ENCODE assay signal across 8 cellular contexts in genomic region chr7:1555046-1555812, GRCh38. TPM values are rescaled to one million over a fixed set of nuclear protein-coding genes. Genes with fewer than 3 reads are reported as not detected.
DNase-seq lines count a peak whose midpoint lies in the region; ATAC-seq and TF ChIP-seq lines count a peak whose summit lies in the region.

No MANE protein-coding gene starts in this region.

- WGBS in H9 (ENCODE audit: extremely low coverage, insufficient read length, low lambda C conversion rate) = no CpG with 5 or more reads among the region's 35 CpGs

- H2BK20ac ChIP-seq in H9 (ENCODE audit: low read depth, low read length, poor library complexity, severe bottlenecking) = no peak overlapping the region

- no peaks in the 10 kb centered on the region for H3K23me2 ChIP-seq in H9 (ENCODE audit: insufficient read length, low read depth, low read length, poor library complexity, severe bottlenecking)

- H3K27ac ChIP-seq in epithelial cell of prostate = peak overlapping the region; percentile 94
- no peak overlapping the region for H3K27ac ChIP-seq in H9 (ENCODE audit: insufficient read length, low read depth, low read length)
- no peak overlapping the region for H3K27ac ChIP-seq in naive thymus-derived CD4-positive, alpha-beta T cell (ENCODE audit: low read depth, low read length)

- H3K36me3 Mint-ChIP-seq in progenitor cell of endocrine pancreas (ENCODE audit: insufficient read depth) (no peaks in the 10 kb centered on the region), H9 (ENCODE audit: insufficient read depth in 1 of 3, low read depth in 3 of 3) (no peaks in the 10 kb centered on the region)
- no peaks in the 10 kb centered on the region for H3K36me3 Mint-ChIP-seq in naive thymus-derived CD4-positive, alpha-beta T cell

- H3K14ac ChIP-seq in H9 (ENCODE audit: insufficient read depth, low read length) = no peak overlapping the region; the same call in 1 of the 2 replicates

- no peak overlapping the region for H2BK5ac ChIP-seq in H9 (ENCODE audit: insufficient read length, low read length)

- no peaks in the 10 kb centered on the region for H4K20me1 ChIP-seq in H9 (ENCODE audit: control insufficient read depth, insufficient read depth, insufficient read length)

- H3K4ac ChIP-seq in H9 (ENCODE audit: low read depth, low read length) = no peak overlapping the region

- no peak overlapping the region for H3K4me3 ChIP-seq in naive thymus-derived CD4-positive, alpha-beta T cell (ENCODE audit: low read length)

- intact Hi-C loops in naive thymus-derived CD4-positive, alpha-beta T cell (cut with micrococcal nuclease) = no loop called here

- no peak overlapping the region for H2BK12ac ChIP-seq in H9 (ENCODE audit: insufficient read length, low read depth, low read length)

- no peaks in the 10 kb centered on the region for H3K9me3 Mint-ChIP-seq in progenitor cell of endocrine pancreas (ENCODE audit: low read depth)
- H3K9me3 Mint-ChIP-seq in H9 = no peaks in the 10 kb centered on the region
- no peaks in the 10 kb centered on the region for H3K9me3 Mint-ChIP-seq in naive thymus-derived CD4-positive, alpha-beta T cell

- DNase-seq in G401 (ENCODE audit: low spot score) (peak; percentile 14), NCI-H510A (lab: John Stamatoyannopoulos, UW) (peak; percentile 91), epithelial cell of prostate (ENCODE audit: low read depth, low spot score) (no peak), progenitor cell of endocrine pancreas (ENCODE audit: low spot score, unreplicated experiment) (no peak), NCI-H1048 (lab: John Stamatoyannopoulos, UW) (no peak), H9 (no peak), cortex of kidney (lab: John Stamatoyannopoulos, UW) (no peak)
- no peak for DNase-seq in naive thymus-derived CD4-positive, alpha-beta T cell

- H3K4me2 ChIP-seq in H9 (ENCODE audit: insufficient read depth, insufficient read length, low read length) = no peak overlapping the region

- H3K36me3 ChIP-seq in naive thymus-derived CD4-positive, alpha-beta T cell (ENCODE audit: control insufficient read depth in 2 of 3, insufficient read depth in 3 of 3, low read length in 3 of 3) = no peaks in the 10 kb centered on the region

- H3K4me1 Mint-ChIP-seq in progenitor cell of endocrine pancreas (ENCODE audit: low read depth) (peaks cover 7% of the 10 kb centered on the region), H9 (peaks cover 3 to 18% of the 10 kb centered on the region in 2 experiments)
- H3K4me1 Mint-ChIP-seq in naive thymus-derived CD4-positive, alpha-beta T cell = peaks cover 0 to 4% (median 0%) of the 10 kb centered on the region in 7 donors

- no peaks in the 10 kb centered on the region for H3K79me1 ChIP-seq in H9 (ENCODE audit: insufficient read depth, low read depth, low read length, poor library complexity, severe bottlenecking)

- H3K79me2 ChIP-seq in H9 (ENCODE audit: insufficient read depth, low read length) = no peaks in the 10 kb centered on the region

- H2BK120ac ChIP-seq in H9 (ENCODE audit: low read depth, low read length, poor library complexity, severe bottlenecking) = no peak overlapping the region

- no peaks in the 10 kb centered on the region for H3K27me3 ChIP-seq in H9 (ENCODE audit: insufficient read depth, low read length)
- H3K27me3 ChIP-seq in naive thymus-derived CD4-positive, alpha-beta T cell (ENCODE audit: control insufficient read depth in 2 of 2, insufficient read depth in 2 of 2, low read length in 2 of 2) = no peaks in the 10 kb centered on the region

- no peak overlapping the region for H3K9ac ChIP-seq in H9 (ENCODE audit: extremely low read depth, insufficient read length, low read length)

- no peaks in the 10 kb centered on the region for H3K9me3 ChIP-seq in H9 (ENCODE audit: control insufficient read depth, low read depth, low read length)
- no peaks in the 10 kb centered on the region for H3K9me3 ChIP-seq in naive thymus-derived CD4-positive, alpha-beta T cell (ENCODE audit: control insufficient read depth in 2 of 3, low read length in 3 of 3)

- H3K4me3 Mint-ChIP-seq in progenitor cell of endocrine pancreas (ENCODE audit: low read depth) = peak overlapping the region; percentile 5
- no peak overlapping the region for H3K4me3 Mint-ChIP-seq in H9
- H3K4me3 Mint-ChIP-seq in naive thymus-derived CD4-positive, alpha-beta T cell = no peak overlapping the region

- TF ChIP-seq CTCF in progenitor cell of endocrine pancreas (IDR thresholded peaks at IDR 0.05; ENCODE audit: unreplicated experiment) (no peak), H9 (conservative IDR thresholded peaks at IDR 0.05) (no peak)

- H2BK15ac ChIP-seq in H9 (ENCODE audit: low read depth, low read length) = no peak overlapping the region

- no peak for ATAC-seq in naive thymus-derived CD4-positive, alpha-beta T cell

- H3K4me1 ChIP-seq in H9 (ENCODE audit: insufficient read depth, low read length) = no peaks in the 10 kb centered on the region
- no peaks in the 10 kb centered on the region for H3K4me1 ChIP-seq in naive thymus-derived CD4-positive, alpha-beta T cell (ENCODE audit: control insufficient read depth in 2 of 2, insufficient read depth in 2 of 2, low read length in 2 of 2)

- H3K56ac ChIP-seq in H9 (ENCODE audit: insufficient read length, low read depth, low read length) = no peak overlapping the region

- H3K27ac Mint-ChIP-seq in progenitor cell of endocrine pancreas = peak overlapping the region; percentile 59
- H3K27ac Mint-ChIP-seq in H9 = peak overlapping the region in 1 of 3 experiments; percentile 76; a peak in 2 of 7 replicates
- H3K27ac Mint-ChIP-seq in naive thymus-derived CD4-positive, alpha-beta T cell = no peak overlapping the region

- in situ Hi-C loops in G401 (cut with HindIII; ENCODE audit: low sequenced_read_pairs) = no loop called here

- no peak overlapping the region for H2AFZ ChIP-seq in H9 (ENCODE audit: low read length)

- H4K5ac ChIP-seq in H9 (ENCODE audit: insufficient read length, low read depth, low read length) = no peak overlapping the region

- no peak overlapping the region for H4K8ac ChIP-seq in H9 (replicated peaks; ENCODE audit: insufficient read length, low read depth, low read length)

- H4K91ac ChIP-seq in H9 (ENCODE audit: insufficient read length, low read depth, low read length) = no peak overlapping the region

- no peak overlapping the region for H3K23ac ChIP-seq in H9 (ENCODE audit: insufficient read length, low read depth, low read length)

- no peak overlapping the region for H3K18ac ChIP-seq in H9 (ENCODE audit: insufficient read length, low read depth, low read length)

- POLR2A ChIA-PET in naive thymus-derived CD4-positive, alpha-beta T cell (lab: Charles Lee) = no interaction called here

- H3T11ph ChIP-seq in H9 (ENCODE audit: low read length) = no peak overlapping the region

- CTCF ChIA-PET in naive thymus-derived CD4-positive, alpha-beta T cell (lab: Charles Lee) = interaction anchor here (0.6 to 1.0 kb wide), 3 partner anchors 11 to 346 kb away, joined by 3 to 4 read pairs (median 3); no protein-coding TSS in a partner anchor

- H3K27me3 Mint-ChIP-seq in progenitor cell of endocrine pancreas (no peaks in the 10 kb centered on the region), H9 (ENCODE audit: low read depth) (no peaks in the 10 kb centered on the region; the same call in 1 of the 2 replicates)
- H3K27me3 Mint-ChIP-seq in naive thymus-derived CD4-positive, alpha-beta T cell = no peaks in the 10 kb centered on the region

- H2AK5ac ChIP-seq in H9 (ENCODE audit: insufficient read length, low read length) = no peak overlapping the region

RNA-seq across cellular contexts. Expression of gene TMEM184A, which starts 0.8 kb away (rescaled TPM):
- total RNA-seq in G401 (2014; rRNA removed; shearing (Covaris generic)) = 0.49 and 1.8 TPM in 2 replicates
- total RNA-seq in progenitor cell of endocrine pancreas = 7.4 and 8.6 TPM in 2 replicates
- total RNA-seq in H9 (2021) = 1.3 and 1.5 TPM in 2 replicates
- under 1 TPM in 1 of 5 experiments, not detected in 4; 0.05 TPM for total RNA-seq in naive thymus-derived CD4-positive, alpha-beta T cell
- polyA plus RNA-seq in naive thymus-derived CD4-positive, alpha-beta T cell = under 1 TPM in 1 of 2 donors, not detected in 1; 0.06 TPM

RNA-seq across cellular contexts. Expression of gene PSMG3, which starts 14.6 kb away (rescaled TPM):
- total RNA-seq in G401 (2014; rRNA removed; shearing (Covaris generic)) = 97.4 and 104 TPM in 2 replicates
- total RNA-seq in progenitor cell of endocrine pancreas (29.1 and 32.1 TPM in 2 replicates), H9 (2021) (63.0 and 71.1 TPM in 2 replicates)
- 10 to 100 TPM; 12.1 to 31.8 (median 23.2) TPM for total RNA-seq in naive thymus-derived CD4-positive, alpha-beta T cell
- 10 to 100 TPM; 57.2 to 57.9 TPM for polyA plus RNA-seq in naive thymus-derived CD4-positive, alpha-beta T cell

RNA-seq across cellular contexts. Expression of gene MAFK, which starts 24.7 kb away (rescaled TPM):
- 12.6 and 16.7 TPM in 2 replicates for total RNA-seq in G401 (2014; rRNA removed; shearing (Covaris generic))
- 21.5 and 26.2 TPM in 2 replicates for total RNA-seq in progenitor cell of endocrine pancreas
- total RNA-seq in H9 (2021) = 15.6 and 16.3 TPM in 2 replicates
- total RNA-seq in naive thymus-derived CD4-positive, alpha-beta T cell = 10 to 100 TPM; 28.5 to 90.1 (median 54.2) TPM
- under 1 TPM; 0.38 to 0.46 TPM for polyA plus RNA-seq in naive thymus-derived CD4-positive, alpha-beta T cell

RNA-seq across cellular contexts. Expression of gene INTS1, which starts 51.0 kb away (rescaled TPM):
- total RNA-seq in G401 (2014; rRNA removed; shearing (Covaris generic)) = 96.8 and 104 TPM in 2 replicates
- total RNA-seq in progenitor cell of endocrine pancreas = 145 and 150 TPM in 2 replicates
- 133 and 135 TPM in 2 replicates for total RNA-seq in H9 (2021)
- total RNA-seq in naive thymus-derived CD4-positive, alpha-beta T cell = 100 to 1,000 TPM in 4 of 5 experiments, 10 to 100 TPM in 1; 82.0 to 157 (median 111) TPM
- 10 to 100 TPM; 15.1 to 41.6 TPM for polyA plus RNA-seq in naive thymus-derived CD4-positive, alpha-beta T cell

Comparison
In these comparisons a context has a peak if more than half of its experiments do, and no peak if none do; other contexts are left out.
1. DNase-seq: peak in G401 (single experiment) and NCI-H510A (single experiment); none in epithelial cell of prostate (single experiment), progenitor cell of endocrine pancreas (single experiment), NCI-H1048 (single experiment), H9 (single experiment), cortex of kidney (single experiment) and naive thymus-derived CD4-positive, alpha-beta T cell (0 of 9).